Comparison of ENCODE assay signal across 32 cellular contexts in genomic region chr1:219988818-219989217, GRCh38.
"Had no signal": no experiment of that assay in that cellular context is flagged by ENCODE, and none has a peak within 500 bp of the region (broad histone marks: within the 10 kb centered on the region; RNA-seq: fewer than 3 reads in every experiment).

No MANE protein-coding gene starts in this region.

- H3K27ac Mint-ChIP-seq: activated naive CD4-positive, alpha-beta T cell treated with anti-CD3 and anti-CD28 coated beads, Interleukin-2, amount 10 ng/mL, durations not matched to agents 7 days and 5 days; activated naive CD8-positive, alpha-beta T cell treated with anti-CD3 and anti-CD28 coated beads, Interleukin-2, amount 10 ng/mL, durations not matched to agents 7 days and 5 days; brain; stimulated activated naive CD8-positive, alpha-beta T cell treated with anti-CD3 and anti-CD28 coated beads, Interleukin-15, amount 100 ng/mL, for 72 hours; WTC11 had no signal

- H3K4me1 ChIP-seq: colonic mucosa, prostate gland, upper lobe of left lung, vagina had no signal

- H3K4me3 Mint-ChIP-seq: activated CD8-positive, alpha-beta T cell treated with anti-CD3 and anti-CD28 coated beads for 36 hours; activated naive CD4-positive, alpha-beta T cell treated with anti-CD3 and anti-CD28 coated beads, Interleukin-2, amount 10 ng/mL, durations not matched to agents 7 days and 5 days; activated naive CD8-positive, alpha-beta T cell treated with anti-CD3 and anti-CD28 coated beads, Interleukin-2, amount 10 ng/mL, durations not matched to agents 7 days and 5 days; activated T-cell treated with anti-CD3 and anti-CD28 coated beads, Interleukin-2, amount 50 U/mL, for 72 hours; brain; naive thymus-derived CD8-positive, alpha-beta T cell; neural crest cell; stimulated activated naive CD8-positive, alpha-beta T cell treated with anti-CD3 and anti-CD28 coated beads, Interleukin-15, amount 100 ng/mL, for 72 hours; WTC11 had no signal

- H3K4me1 Mint-ChIP-seq: activated naive CD4-positive, alpha-beta T cell treated with anti-CD3 and anti-CD28 coated beads, Interleukin-2, amount 10 ng/mL, durations not matched to agents 7 days and 5 days; neural crest cell; stimulated activated naive CD8-positive, alpha-beta T cell treated with anti-CD3 and anti-CD28 coated beads, Interleukin-15, amount 100 ng/mL, for 72 hours; WTC11 had no signal

- H3K27ac ChIP-seq: ascending aorta, cardiac muscle cell, colonic mucosa, prostate gland, upper lobe of left lung, vagina had no signal

- H3K9me3 ChIP-seq: ascending aorta, colonic mucosa, pancreas, prostate gland, upper lobe of left lung, vagina had no signal

- DNase-seq: activated CD4-positive, alpha-beta T cell treated with anti-CD3 and anti-CD28 coated beads, Interleukin-2, amount 50 U/mL, for 1 hour; activated CD8-positive, alpha-beta T cell treated with anti-CD3 and anti-CD28 coated beads for 36 hours; activated naive CD4-positive, alpha-beta T cell treated with anti-CD3 and anti-CD28 coated beads, Interleukin-2, amount 10 ng/mL, durations not matched to agents 7 days and 5 days; activated naive CD8-positive, alpha-beta T cell treated with anti-CD3 and anti-CD28 coated beads, Interleukin-2, amount 10 ng/mL, durations not matched to agents 7 days and 5 days; activated T-cell treated with anti-CD3 and anti-CD28 coated beads for 4 hours; activated T-cell treated with anti-CD3 and anti-CD28 coated beads, Interleukin-2, amount 50 U/mL, for 72 hours; cerebellar nuclear complex; colonic mucosa; effector CD8-positive, alpha-beta T cell; glutamatergic neuron; midbrain; naive thymus-derived CD8-positive, alpha-beta T cell; nucleus accumbens; pancreas; retina; stimulated activated CD4-positive, alpha-beta T cell treated with anti-CD3 and anti-CD28 coated beads, Interleukin-12 subunit alpha, Interleukin-12 subunit beta, amount 100 ng/mL, for 4 hours; stimulated activated CD4-positive, alpha-beta T cell treated with anti-CD3 and anti-CD28 coated beads, Interleukin-4, amount 100 ng/mL, for 1 hour; stimulated activated naive CD8-positive, alpha-beta T cell treated with anti-CD3 and anti-CD28 coated beads, Interleukin-15, amount 100 ng/mL, for 72 hours; substantia nigra; T1000; upper lobe of left lung had no signal

- H3K4me3 ChIP-seq: ascending aorta, cardiac muscle cell, colonic mucosa, pancreas, prostate gland, skin epidermis, upper lobe of left lung, vagina had no signal

- ATAC-seq: activated CD8-positive, alpha-beta T cell treated with anti-CD3 and anti-CD28 coated beads for 36 hours; activated T-cell treated with anti-CD3 and anti-CD28 coated beads, Interleukin-2, amount 50 U/mL, for 72 hours; naive thymus-derived CD8-positive, alpha-beta T cell; sciatic nerve; stimulated activated naive CD8-positive, alpha-beta T cell treated with anti-CD3 and anti-CD28 coated beads, Interleukin-15, amount 100 ng/mL, for 72 hours; WTC11 had no signal

- H3K9me3 Mint-ChIP-seq: activated CD8-positive, alpha-beta T cell treated with anti-CD3 and anti-CD28 coated beads for 36 hours; activated naive CD4-positive, alpha-beta T cell treated with anti-CD3 and anti-CD28 coated beads, Interleukin-2, amount 10 ng/mL, durations not matched to agents 7 days and 5 days; activated naive CD8-positive, alpha-beta T cell treated with anti-CD3 and anti-CD28 coated beads, Interleukin-2, amount 10 ng/mL, durations not matched to agents 7 days and 5 days; activated T-cell treated with anti-CD3 and anti-CD28 coated beads, Interleukin-2, amount 50 U/mL, for 72 hours; brain; naive thymus-derived CD8-positive, alpha-beta T cell; neural crest cell; stimulated activated naive CD8-positive, alpha-beta T cell treated with anti-CD3 and anti-CD28 coated beads, Interleukin-15, amount 100 ng/mL, for 72 hours; WTC11 had no signal

- H3K27me3 Mint-ChIP-seq: activated CD8-positive, alpha-beta T cell treated with anti-CD3 and anti-CD28 coated beads for 36 hours; activated naive CD4-positive, alpha-beta T cell treated with anti-CD3 and anti-CD28 coated beads, Interleukin-2, amount 10 ng/mL, durations not matched to agents 7 days and 5 days; activated naive CD8-positive, alpha-beta T cell treated with anti-CD3 and anti-CD28 coated beads, Interleukin-2, amount 10 ng/mL, durations not matched to agents 7 days and 5 days; brain; naive thymus-derived CD8-positive, alpha-beta T cell; stimulated activated naive CD8-positive, alpha-beta T cell treated with anti-CD3 and anti-CD28 coated beads, Interleukin-15, amount 100 ng/mL, for 72 hours had no signal

- H3K27me3 ChIP-seq: ascending aorta, cardiac muscle cell, colonic mucosa, pancreas, upper lobe of left lung, vagina had no signal

- H3K36me3 ChIP-seq: colonic mucosa, pancreas had no signal

- FAIRE-seq: frontal cortex, keratinocyte, pancreas had no signal
